In genomic region chr1:101924700-101925099, GRCh38 we compare ENCODE assay signal across 17 cellular contexts.
DNase-seq lines count a peak whose midpoint lies in the region; ATAC-seq and TF ChIP-seq lines count a peak whose summit lies in the region.
"Had no signal": no experiment of that assay in that cellular context is flagged by ENCODE, and none has a peak within 500 bp of the region (broad histone marks: within the 10 kb centered on the region; RNA-seq: fewer than 3 reads in every experiment).

No MANE protein-coding gene starts in this region.

- no peak overlapping the region for H3K23ac ChIP-seq in mesenchymal stem cell (ENCODE audit: low read length in 2 of 2)

- in situ Hi-C loops in transverse colon (cut with MboI; ENCODE audit: low pct_ligation_motif_present in 1 of 4, low pct_unique_long_range_greater_than_20kb in 1 of 4, low sequenced_read_pairs in 3 of 4): no loop called here

- no peak overlapping the region for H2AK5ac ChIP-seq in mesenchymal stem cell (ENCODE audit: low read length, severe bottlenecking)

- H2AFZ ChIP-seq in mesenchymal stem cell (ENCODE audit: low read depth, low read length): no peak overlapping the region

- H3K27me3 ChIP-seq in left lung (no peaks in the 10 kb centered on the region), mesenchymal stem cell (ENCODE audit: control insufficient read depth in 1 of 2, insufficient read depth in 1 of 2, low read length in 2 of 2) (no peaks in the 10 kb centered on the region), upper lobe of right lung (no peaks in the 10 kb centered on the region), transverse colon (no peaks in the 10 kb centered on the region)

- no peak overlapping the region for H3K4me2 ChIP-seq in mesenchymal stem cell (ENCODE audit: low read length, poor library complexity, severe bottlenecking)

- H2BK5ac ChIP-seq in mesenchymal stem cell (ENCODE audit: low read depth, low read length, poor library complexity, severe bottlenecking): no peak overlapping the region

- H4K8ac ChIP-seq in mesenchymal stem cell (ENCODE audit: low read length): no peak overlapping the region

- H3K14ac ChIP-seq in mesenchymal stem cell (ENCODE audit: low read length in 2 of 2): no peak overlapping the region

- TF ChIP-seq CTCF in left lung (IDR thresholded peaks at IDR 0.05) (no peak), upper lobe of right lung (IDR thresholded peaks at IDR 0.05) (no peak), transverse colon (IDR thresholded peaks at IDR 0.05) (no peak)

- no peaks in the 10 kb centered on the region for H3K9me3 ChIP-seq in left lung
- no peaks in the 10 kb centered on the region for H3K9me3 ChIP-seq in mesenchymal stem cell (ENCODE audit: control insufficient read depth, low read length)
- no peaks in the 10 kb centered on the region for H3K9me3 ChIP-seq in upper lobe of right lung
- H3K9me3 ChIP-seq in transverse colon: no peaks in the 10 kb centered on the region
- H3K9me3 ChIP-seq: HAP-1 had no signal

- no peaks in the 10 kb centered on the region for H3K36me3 Mint-ChIP-seq in activated T-cell treated with anti-CD3 and anti-CD28 coated beads, Interleukin-2, amount 50 U/mL, for 4 hours (ENCODE audit: insufficient read depth)
- H3K36me3 Mint-ChIP-seq: CD4-positive, alpha-beta memory T cell had no signal

- no peak for TF ChIP-seq EP300 in transverse colon (IDR thresholded peaks at IDR 0.05; ENCODE audit: low read depth)

- no peaks in the 10 kb centered on the region for H3K27me3 Mint-ChIP-seq in activated T-cell treated with anti-CD3 and anti-CD28 coated beads, Interleukin-2, amount 50 U/mL, for 4 hours (ENCODE audit: low read depth)
- H3K27me3 Mint-ChIP-seq: CD4-positive, alpha-beta memory T cell had no signal

- no peaks in the 10 kb centered on the region for H3K79me1 ChIP-seq in mesenchymal stem cell (replicated peaks; ENCODE audit: low read length, poor library complexity, severe bottlenecking)

- H3K36me3 ChIP-seq in left lung (no peaks in the 10 kb centered on the region), mesenchymal stem cell (ENCODE audit: control insufficient read depth in 1 of 2, insufficient read depth in 2 of 2, low read depth in 1 of 2, low read length in 2 of 2) (no peaks in the 10 kb centered on the region), upper lobe of right lung (no peaks in the 10 kb centered on the region), transverse colon (no peaks in the 10 kb centered on the region)
- H3K36me3 ChIP-seq: HAP-1 had no signal

- peak; percentile 91 for ATAC-seq in left lung
- ATAC-seq in upper lobe of right lung: peak; percentile 65
- ATAC-seq in activated T-cell treated with anti-CD3 and anti-CD28 coated beads, Interleukin-2, amount 50 U/mL, for 4 hours: no peak
- no peak for ATAC-seq in left ventricle myocardium superior
- ATAC-seq: GM12878 had no signal

- no peak for TF ChIP-seq POLR2A in transverse colon (IDR thresholded peaks at IDR 0.05)

- H3K4me3 ChIP-seq in left lung: no peak overlapping the region
- H3K4me3 ChIP-seq in mesenchymal stem cell (ENCODE audit: insufficient read depth in 1 of 2, low read depth in 1 of 2, low read length in 2 of 2): no peak overlapping the region
- no peak overlapping the region for H3K4me3 ChIP-seq in upper lobe of right lung
- H3K4me3 ChIP-seq in transverse colon: no peak overlapping the region
- H3K4me3 ChIP-seq: GM12878, HAP-1 had no signal

- intact Hi-C loops in left lung (cut with DNase I): no loop called here
- intact Hi-C loops in upper lobe of right lung (cut with DNase I): no loop called here
- intact Hi-C loops in transverse colon (cut with DNase I; ENCODE audit: low total_unique reads): no loop called here
- intact Hi-C loops in left ventricle myocardium superior (cut with micrococcal nuclease): no loop called here

- H3K18ac ChIP-seq in mesenchymal stem cell (ENCODE audit: low read depth in 1 of 2, low read length in 2 of 2): no peak overlapping the region

- H4K91ac ChIP-seq in mesenchymal stem cell (ENCODE audit: low read length): no peak overlapping the region

- H3K27ac ChIP-seq in left lung (no peak overlapping the region), mesenchymal stem cell (ENCODE audit: low read length, poor library complexity, severe bottlenecking) (no peak overlapping the region), upper lobe of right lung (no peak overlapping the region), transverse colon (no peak overlapping the region)

- no peak overlapping the region for H2BK15ac ChIP-seq in mesenchymal stem cell (ENCODE audit: low read depth, poor library complexity, severe bottlenecking)

- DNase-seq in left lung (no peak), mesenchymal stem cell (peak; percentile 19), upper lobe of right lung (no peak), transverse colon (no peak), left ventricle myocardium superior (no peak)
- no peak for DNase-seq in activated T-cell treated with anti-CD3 and anti-CD28 coated beads, Interleukin-2, amount 50 U/mL, for 4 hours
- DNase-seq: C1 segment of cervical spinal cord; Calu3; CD4-positive, alpha-beta memory T cell; COR-L47; DMS153; DND-41; GDM1; GOT3; HFFc6 had no signal

- no peak overlapping the region for H3K4me3 Mint-ChIP-seq in activated T-cell treated with anti-CD3 and anti-CD28 coated beads, Interleukin-2, amount 50 U/mL, for 4 hours
- H3K4me3 Mint-ChIP-seq: CD4-positive, alpha-beta memory T cell; HFFc6 had no signal

- H3K4me1 Mint-ChIP-seq in activated T-cell treated with anti-CD3 and anti-CD28 coated beads, Interleukin-2, amount 50 U/mL, for 4 hours (ENCODE audit: low read depth): no peaks in the 10 kb centered on the region
- H3K4me1 Mint-ChIP-seq: CD4-positive, alpha-beta memory T cell had no signal

- no peak overlapping the region for H3K9ac ChIP-seq in mesenchymal stem cell (ENCODE audit: low read length)

- no peaks in the 10 kb centered on the region for H3K9me3 Mint-ChIP-seq in activated T-cell treated with anti-CD3 and anti-CD28 coated beads, Interleukin-2, amount 50 U/mL, for 4 hours

- H3K4ac ChIP-seq in mesenchymal stem cell (ENCODE audit: low read depth in 1 of 2, low read length in 2 of 2): no peak overlapping the region

- H2BK12ac ChIP-seq in mesenchymal stem cell (ENCODE audit: low read length in 2 of 2): no peak overlapping the region

- no peaks in the 10 kb centered on the region for H3K4me1 ChIP-seq in left lung
- no peaks in the 10 kb centered on the region for H3K4me1 ChIP-seq in mesenchymal stem cell (ENCODE audit: control insufficient read depth, insufficient read depth, low read depth, low read length)
- no peaks in the 10 kb centered on the region for H3K4me1 ChIP-seq in upper lobe of right lung
- no peaks in the 10 kb centered on the region for H3K4me1 ChIP-seq in transverse colon

- H2BK120ac ChIP-seq in mesenchymal stem cell (ENCODE audit: low read depth, low read length): no peak overlapping the region

Comparison
In these comparisons a context has a peak if more than half of its experiments do, and no peak if none do; other contexts are left out.
1. ATAC-seq: peak in left lung (single experiment) and upper lobe of right lung (single experiment); none in activated T-cell treated with anti-CD3 and anti-CD28 coated beads, Interleukin-2, amount 50 U/mL, for 4 hours (0 of 2) and left ventricle myocardium superior (single experiment).